In genomic region chr3:29255854-29256696, GRCh38 we compare ENCODE assay signal across 1 cellular context.
TF ChIP-seq lines count a peak whose summit lies in the region.

No MANE protein-coding gene starts in this region.

TF ChIP-seq in endothelial cell of umbilical vein, 7 proteins besides CTCF, POLR2A, EP300 and RAD21:
- TF ChIP-seq EZH2 (IDR thresholded peaks at IDR 0.05; ENCODE audit: borderline replicate concordance, low read depth, low read length, severe bottlenecking) (no peak), FOS (IDR thresholded peaks at IDR 0.05; ENCODE audit: borderline replicate concordance, insufficient read depth, low read length) (peak; percentile 11)
